ENCODE assay signal across 1 cellular context in the genomic region with DNA sequence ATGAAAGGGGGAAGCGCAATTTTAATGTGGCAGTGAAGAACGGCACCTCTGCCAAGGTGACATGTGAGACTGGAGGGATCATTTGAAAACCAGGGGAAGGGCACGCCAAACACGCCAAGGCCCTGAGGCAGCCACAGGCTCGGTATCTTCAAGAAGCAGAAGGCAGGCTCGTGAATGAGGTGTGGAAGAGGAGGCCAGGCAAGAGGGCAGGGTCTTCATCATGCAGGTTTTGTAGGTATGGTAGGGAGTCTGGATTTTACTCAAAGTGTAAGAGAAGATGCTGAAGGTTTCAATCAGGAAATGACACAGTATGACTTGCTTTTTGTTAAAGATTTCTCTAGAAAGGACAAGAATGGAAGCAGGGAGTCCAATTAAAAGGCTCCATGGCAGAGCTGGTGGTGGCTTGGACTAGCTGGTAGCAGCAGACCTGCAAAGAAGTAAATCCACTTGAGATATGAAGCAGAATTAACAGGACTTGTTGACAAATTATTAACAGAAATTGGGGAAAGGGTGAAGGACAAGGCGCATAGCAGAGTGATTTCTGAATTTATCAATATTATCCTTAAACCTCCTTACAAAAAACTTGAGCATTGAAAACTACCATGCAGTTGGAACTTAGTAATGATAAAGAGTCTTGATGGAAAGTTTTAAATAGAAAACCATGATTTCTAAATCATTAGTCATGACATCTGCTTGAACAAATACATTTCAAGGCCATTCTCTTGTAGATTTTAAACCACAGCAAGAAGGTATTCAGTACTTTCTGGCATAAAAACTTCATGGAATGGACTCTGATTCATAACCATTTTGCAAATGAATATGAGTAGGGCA.
TF ChIP-seq lines count a peak whose summit lies in the region.

No MANE protein-coding gene starts in this region.

TF ChIP-seq in HepG2, 621 proteins besides CTCF, POLR2A, EP300 and RAD21 (continued from another document and continues in another):
- TF ChIP-seq, protein P1, sequence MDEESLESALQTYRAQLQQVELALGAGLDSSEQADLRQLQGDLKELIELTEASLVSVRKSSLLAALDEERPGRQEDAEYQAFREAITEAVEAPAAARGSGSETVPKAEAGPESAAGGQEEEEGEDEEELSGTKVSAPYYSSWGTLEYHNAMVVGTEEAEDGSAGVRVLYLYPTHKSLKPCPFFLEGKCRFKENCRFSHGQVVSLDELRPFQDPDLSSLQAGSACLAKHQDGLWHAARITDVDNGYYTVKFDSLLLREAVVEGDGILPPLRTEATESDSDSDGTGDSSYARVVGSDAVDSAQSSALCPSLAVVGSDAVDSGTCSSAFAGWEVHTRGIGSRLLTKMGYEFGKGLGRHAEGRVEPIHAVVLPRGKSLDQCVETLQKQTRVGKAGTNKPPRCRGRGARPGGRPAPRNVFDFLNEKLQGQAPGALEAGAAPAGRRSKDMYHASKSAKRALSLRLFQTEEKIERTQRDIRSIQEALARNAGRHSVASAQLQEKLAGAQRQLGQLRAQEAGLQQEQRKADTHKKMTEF (CRISPR knock-in tag; IDR thresholded peaks at IDR 0.05), result 0 out of 2 replicates have a peak, but pooled peaks have one; percentile 43
- 0 out of 2 replicates have a peak, but pooled peaks have one; percentile 33 for TF ChIP-seq RBFOX2 (IDR thresholded peaks at IDR 0.05; ENCODE audit: low read depth, low read length)
- TF ChIP-seq NFYC (CRISPR knock-in tag; IDR thresholded peaks at IDR 0.05), result no peak
- TF ChIP-seq ZNF614 (CRISPR knock-in tag; IDR thresholded peaks at IDR 0.05; ENCODE audit: borderline replicate concordance), result no peak
- no peak for TF ChIP-seq ZNF839 (CRISPR knock-in tag; IDR thresholded peaks at IDR 0.05; ENCODE audit: borderline replicate concordance)
- TF ChIP-seq REPIN1 (CRISPR knock-in tag; IDR thresholded peaks at IDR 0.05; ENCODE audit: borderline replicate concordance, low read depth), result no peak
- TF ChIP-seq CREM (IDR thresholded peaks at IDR 0.05), result 0 out of 2 replicates have a peak, but pooled peaks have one; percentile 27
- no peak for TF ChIP-seq CREM (CRISPR knock-in tag; IDR thresholded peaks at IDR 0.05)
- TF ChIP-seq FLYWCH1 (CRISPR knock-in tag; IDR thresholded peaks at IDR 0.05), result no peak
- TF ChIP-seq, protein P2, sequence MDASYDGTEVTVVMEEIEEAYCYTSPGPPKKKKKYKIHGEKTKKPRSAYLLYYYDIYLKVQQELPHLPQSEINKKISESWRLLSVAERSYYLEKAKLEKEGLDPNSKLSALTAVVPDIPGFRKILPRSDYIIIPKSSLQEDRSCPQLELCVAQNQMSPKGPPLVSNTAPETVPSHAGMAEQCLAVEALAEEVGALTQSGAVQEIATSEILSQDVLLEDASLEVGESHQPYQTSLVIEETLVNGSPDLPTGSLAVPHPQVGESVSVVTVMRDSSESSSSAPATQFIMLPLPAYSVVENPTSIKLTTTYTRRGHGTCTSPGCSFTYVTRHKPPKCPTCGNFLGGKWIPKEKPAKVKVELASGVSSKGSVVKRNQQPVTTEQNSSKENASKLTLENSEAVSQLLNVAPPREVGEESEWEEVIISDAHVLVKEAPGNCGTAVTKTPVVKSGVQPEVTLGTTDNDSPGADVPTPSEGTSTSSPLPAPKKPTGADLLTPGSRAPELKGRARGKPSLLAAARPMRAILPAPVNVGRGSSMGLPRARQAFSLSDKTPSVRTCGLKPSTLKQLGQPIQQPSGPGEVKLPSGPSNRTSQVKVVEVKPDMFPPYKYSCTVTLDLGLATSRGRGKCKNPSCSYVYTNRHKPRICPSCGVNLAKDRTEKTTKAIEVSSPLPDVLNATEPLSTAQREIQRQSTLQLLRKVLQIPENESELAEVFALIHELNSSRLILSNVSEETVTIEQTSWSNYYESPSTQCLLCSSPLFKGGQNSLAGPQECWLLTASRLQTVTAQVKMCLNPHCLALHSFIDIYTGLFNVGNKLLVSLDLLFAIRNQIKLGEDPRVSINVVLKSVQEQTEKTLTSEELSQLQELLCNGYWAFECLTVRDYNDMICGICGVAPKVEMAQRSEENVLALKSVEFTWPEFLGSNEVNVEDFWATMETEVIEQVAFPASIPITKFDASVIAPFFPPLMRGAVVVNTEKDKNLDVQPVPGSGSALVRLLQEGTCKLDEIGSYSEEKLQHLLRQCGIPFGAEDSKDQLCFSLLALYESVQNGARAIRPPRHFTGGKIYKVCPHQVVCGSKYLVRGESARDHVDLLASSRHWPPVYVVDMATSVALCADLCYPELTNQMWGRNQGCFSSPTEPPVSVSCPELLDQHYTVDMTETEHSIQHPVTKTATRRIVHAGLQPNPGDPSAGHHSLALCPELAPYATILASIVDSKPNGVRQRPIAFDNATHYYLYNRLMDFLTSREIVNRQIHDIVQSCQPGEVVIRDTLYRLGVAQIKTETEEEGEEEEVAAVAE (CRISPR knock-in tag; IDR thresholded peaks at IDR 0.05; ENCODE audit: borderline replicate concordance), result no peak
- TF ChIP-seq POLR2AphosphoS2 (IDR thresholded peaks at IDR 0.05; ENCODE audit: low read depth, low read length), result 0 out of 2 replicates have a peak, but pooled peaks have one; percentile 77
- TF ChIP-seq, protein P3, sequence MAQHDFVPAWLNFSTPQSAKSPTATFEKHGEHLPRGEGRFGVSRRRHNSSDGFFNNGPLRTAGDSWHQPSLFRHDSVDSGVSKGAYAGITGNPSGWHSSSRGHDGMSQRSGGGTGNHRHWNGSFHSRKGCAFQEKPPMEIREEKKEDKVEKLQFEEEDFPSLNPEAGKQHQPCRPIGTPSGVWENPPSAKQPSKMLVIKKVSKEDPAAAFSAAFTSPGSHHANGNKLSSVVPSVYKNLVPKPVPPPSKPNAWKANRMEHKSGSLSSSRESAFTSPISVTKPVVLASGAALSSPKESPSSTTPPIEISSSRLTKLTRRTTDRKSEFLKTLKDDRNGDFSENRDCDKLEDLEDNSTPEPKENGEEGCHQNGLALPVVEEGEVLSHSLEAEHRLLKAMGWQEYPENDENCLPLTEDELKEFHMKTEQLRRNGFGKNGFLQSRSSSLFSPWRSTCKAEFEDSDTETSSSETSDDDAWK (CRISPR knock-in tag; IDR thresholded peaks at IDR 0.05), result no peak
- TF ChIP-seq ZNF205 (CRISPR knock-in tag; IDR thresholded peaks at IDR 0.05), result no peak
- TF ChIP-seq ZNF83 (CRISPR knock-in tag; IDR thresholded peaks at IDR 0.05; ENCODE audit: borderline replicate concordance), result no peak
- TF ChIP-seq RXRB (CRISPR knock-in tag; IDR thresholded peaks at IDR 0.05; ENCODE audit: borderline replicate concordance), result peak; percentile 69; the same call in 1 of the 2 replicates
- no peak for TF ChIP-seq ZNF292 (CRISPR knock-in tag; IDR thresholded peaks at IDR 0.05; ENCODE audit: borderline replicate concordance, low read depth)
- no peak for TF ChIP-seq TOPORS (CRISPR knock-in tag; IDR thresholded peaks at IDR 0.05)
- TF ChIP-seq PRPF4 (IDR thresholded peaks at IDR 0.05; ENCODE audit: low read depth, low read length, poor library complexity, severe bottlenecking), result no peak
- TF ChIP-seq, protein P4, sequence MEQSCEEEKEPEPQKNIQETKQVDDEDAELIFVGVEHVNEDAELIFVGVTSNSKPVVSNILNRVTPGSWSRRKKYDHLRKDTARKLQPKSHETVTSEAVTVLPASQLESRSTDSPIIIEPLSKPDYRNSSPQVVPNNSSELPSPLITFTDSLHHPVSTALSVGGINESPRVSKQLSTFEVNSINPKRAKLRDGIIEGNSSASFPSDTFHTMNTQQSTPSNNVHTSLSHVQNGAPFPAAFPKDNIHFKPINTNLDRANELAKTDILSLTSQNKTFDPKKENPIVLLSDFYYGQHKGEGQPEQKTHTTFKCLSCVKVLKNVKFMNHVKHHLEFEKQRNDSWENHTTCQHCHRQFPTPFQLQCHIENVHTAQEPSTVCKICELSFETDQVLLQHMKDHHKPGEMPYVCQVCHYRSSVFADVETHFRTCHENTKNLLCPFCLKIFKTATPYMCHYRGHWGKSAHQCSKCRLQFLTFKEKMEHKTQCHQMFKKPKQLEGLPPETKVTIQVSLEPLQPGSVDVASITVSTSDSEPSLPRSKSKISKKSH (CRISPR knock-in tag; IDR thresholded peaks at IDR 0.05; ENCODE audit: borderline replicate concordance), result no peak
- no peak for TF ChIP-seq FOSL1 (CRISPR knock-in tag; IDR thresholded peaks at IDR 0.05; ENCODE audit: borderline replicate concordance)
- TF ChIP-seq, protein P5, sequence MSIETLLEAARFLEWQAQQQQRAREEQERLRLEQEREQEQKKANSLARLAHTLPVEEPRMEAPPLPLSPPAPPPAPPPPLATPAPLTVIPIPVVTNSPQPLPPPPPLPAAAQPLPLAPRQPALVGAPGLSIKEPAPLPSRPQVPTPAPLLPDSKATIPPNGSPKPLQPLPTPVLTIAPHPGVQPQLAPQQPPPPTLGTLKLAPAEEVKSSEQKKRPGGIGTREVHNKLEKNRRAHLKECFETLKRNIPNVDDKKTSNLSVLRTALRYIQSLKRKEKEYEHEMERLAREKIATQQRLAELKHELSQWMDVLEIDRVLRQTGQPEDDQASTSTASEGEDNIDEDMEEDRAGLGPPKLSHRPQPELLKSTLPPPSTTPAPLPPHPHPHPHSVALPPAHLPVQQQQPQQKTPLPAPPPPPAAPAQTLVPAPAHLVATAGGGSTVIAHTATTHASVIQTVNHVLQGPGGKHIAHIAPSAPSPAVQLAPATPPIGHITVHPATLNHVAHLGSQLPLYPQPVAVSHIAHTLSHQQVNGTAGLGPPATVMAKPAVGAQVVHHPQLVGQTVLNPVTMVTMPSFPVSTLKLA (IDR thresholded peaks at IDR 0.05), result no peak
- TF ChIP-seq ARNTL (CRISPR knock-in tag; IDR thresholded peaks at IDR 0.05), result no peak
- TF ChIP-seq, protein P6, sequence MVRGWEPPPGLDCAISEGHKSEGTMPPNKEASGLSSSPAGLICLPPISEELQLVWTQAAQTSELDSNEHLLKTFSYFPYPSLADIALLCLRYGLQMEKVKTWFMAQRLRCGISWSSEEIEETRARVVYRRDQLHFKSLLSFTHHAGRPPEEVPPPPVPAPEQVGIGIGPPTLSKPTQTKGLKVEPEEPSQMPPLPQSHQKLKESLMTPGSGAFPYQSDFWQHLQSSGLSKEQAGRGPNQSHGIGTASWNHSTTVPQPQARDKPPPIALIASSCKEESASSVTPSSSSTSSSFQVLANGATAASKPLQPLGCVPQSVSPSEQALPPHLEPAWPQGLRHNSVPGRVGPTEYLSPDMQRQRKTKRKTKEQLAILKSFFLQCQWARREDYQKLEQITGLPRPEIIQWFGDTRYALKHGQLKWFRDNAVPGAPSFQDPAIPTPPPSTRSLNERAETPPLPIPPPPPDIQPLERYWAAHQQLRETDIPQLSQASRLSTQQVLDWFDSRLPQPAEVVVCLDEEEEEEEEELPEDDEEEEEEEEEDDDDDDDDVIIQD (CRISPR knock-in tag; IDR thresholded peaks at IDR 0.05; ENCODE audit: low read depth), result peak; percentile 10; the same call in 1 of the 2 replicates
- TF ChIP-seq, protein P7, sequence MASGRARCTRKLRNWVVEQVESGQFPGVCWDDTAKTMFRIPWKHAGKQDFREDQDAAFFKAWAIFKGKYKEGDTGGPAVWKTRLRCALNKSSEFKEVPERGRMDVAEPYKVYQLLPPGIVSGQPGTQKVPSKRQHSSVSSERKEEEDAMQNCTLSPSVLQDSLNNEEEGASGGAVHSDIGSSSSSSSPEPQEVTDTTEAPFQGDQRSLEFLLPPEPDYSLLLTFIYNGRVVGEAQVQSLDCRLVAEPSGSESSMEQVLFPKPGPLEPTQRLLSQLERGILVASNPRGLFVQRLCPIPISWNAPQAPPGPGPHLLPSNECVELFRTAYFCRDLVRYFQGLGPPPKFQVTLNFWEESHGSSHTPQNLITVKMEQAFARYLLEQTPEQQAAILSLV (CRISPR knock-in tag; IDR thresholded peaks at IDR 0.05; ENCODE audit: borderline replicate concordance), result no peak
- TF ChIP-seq POGZ (CRISPR knock-in tag; IDR thresholded peaks at IDR 0.05), result no peak
- peak; percentile 38; the same call in 1 of the 2 replicates for TF ChIP-seq ZNF792 (CRISPR knock-in tag; IDR thresholded peaks at IDR 0.05)
- no peak for TF ChIP-seq AHR (CRISPR knock-in tag; IDR thresholded peaks at IDR 0.05)
- TF ChIP-seq ZNF747 (CRISPR knock-in tag; IDR thresholded peaks at IDR 0.05; ENCODE audit: borderline replicate concordance), result no peak
- TF ChIP-seq KDM4B (CRISPR knock-in tag; IDR thresholded peaks at IDR 0.05), result no peak
- TF ChIP-seq MYNN (CRISPR knock-in tag; IDR thresholded peaks at IDR 0.05; ENCODE audit: low read depth), result no peak
- no peak for TF ChIP-seq ZC3H13 (CRISPR knock-in tag; IDR thresholded peaks at IDR 0.05)
- TF ChIP-seq THAP11 (CRISPR knock-in tag; IDR thresholded peaks at IDR 0.05), result no peak
- no peak for TF ChIP-seq NFATC3 (CRISPR knock-in tag; IDR thresholded peaks at IDR 0.05)
- TF ChIP-seq HMG20A (CRISPR knock-in tag; IDR thresholded peaks at IDR 0.05; ENCODE audit: borderline replicate concordance), result peak; percentile 39; the same call in 1 of the 2 replicates
- TF ChIP-seq KLF9 (CRISPR knock-in tag; IDR thresholded peaks at IDR 0.05; ENCODE audit: low read depth), result no peak
- TF ChIP-seq RNF2 (conservative IDR thresholded peaks at IDR 0.05; ENCODE audit: low read depth), result no peak
- TF ChIP-seq ZNF496 (CRISPR knock-in tag; IDR thresholded peaks at IDR 0.05; ENCODE audit: insufficient replicate concordance), result no peak
- no peak for TF ChIP-seq SATB2 (CRISPR knock-in tag; IDR thresholded peaks at IDR 0.05)
- no peak for TF ChIP-seq ELF1 (CRISPR knock-in tag; IDR thresholded peaks at IDR 0.05)
- no peak for TF ChIP-seq ZNF30 (CRISPR knock-in tag; IDR thresholded peaks at IDR 0.05)
- no peak for TF ChIP-seq ZNF484 (CRISPR knock-in tag; IDR thresholded peaks at IDR 0.05; ENCODE audit: borderline replicate concordance, low read depth)
